ENCODE assay signal across 2 cellular contexts in genomic region chr9:95756101-95756500, GRCh38.
TF ChIP-seq lines count a peak whose summit lies in the region.

No MANE protein-coding gene starts in this region.

TF ChIP-seq in GM23338, 12 proteins besides CTCF, POLR2A, EP300 and RAD21 (continued from another document):
- TF ChIP-seq JUNB (IDR thresholded peaks at IDR 0.05; ENCODE audit: unreplicated experiment) (no peak), EZH2phosphoT487 (IDR thresholded peaks at IDR 0.05; ENCODE audit: unreplicated experiment) (no peak), ZNF331 (CRISPR knock-in tag; IDR thresholded peaks at IDR 0.05; ENCODE audit: low read depth) (no peak), ZNF462 (CRISPR knock-in tag; IDR thresholded peaks at IDR 0.05) (no peak)
- TF ChIP-seq, protein P1, sequence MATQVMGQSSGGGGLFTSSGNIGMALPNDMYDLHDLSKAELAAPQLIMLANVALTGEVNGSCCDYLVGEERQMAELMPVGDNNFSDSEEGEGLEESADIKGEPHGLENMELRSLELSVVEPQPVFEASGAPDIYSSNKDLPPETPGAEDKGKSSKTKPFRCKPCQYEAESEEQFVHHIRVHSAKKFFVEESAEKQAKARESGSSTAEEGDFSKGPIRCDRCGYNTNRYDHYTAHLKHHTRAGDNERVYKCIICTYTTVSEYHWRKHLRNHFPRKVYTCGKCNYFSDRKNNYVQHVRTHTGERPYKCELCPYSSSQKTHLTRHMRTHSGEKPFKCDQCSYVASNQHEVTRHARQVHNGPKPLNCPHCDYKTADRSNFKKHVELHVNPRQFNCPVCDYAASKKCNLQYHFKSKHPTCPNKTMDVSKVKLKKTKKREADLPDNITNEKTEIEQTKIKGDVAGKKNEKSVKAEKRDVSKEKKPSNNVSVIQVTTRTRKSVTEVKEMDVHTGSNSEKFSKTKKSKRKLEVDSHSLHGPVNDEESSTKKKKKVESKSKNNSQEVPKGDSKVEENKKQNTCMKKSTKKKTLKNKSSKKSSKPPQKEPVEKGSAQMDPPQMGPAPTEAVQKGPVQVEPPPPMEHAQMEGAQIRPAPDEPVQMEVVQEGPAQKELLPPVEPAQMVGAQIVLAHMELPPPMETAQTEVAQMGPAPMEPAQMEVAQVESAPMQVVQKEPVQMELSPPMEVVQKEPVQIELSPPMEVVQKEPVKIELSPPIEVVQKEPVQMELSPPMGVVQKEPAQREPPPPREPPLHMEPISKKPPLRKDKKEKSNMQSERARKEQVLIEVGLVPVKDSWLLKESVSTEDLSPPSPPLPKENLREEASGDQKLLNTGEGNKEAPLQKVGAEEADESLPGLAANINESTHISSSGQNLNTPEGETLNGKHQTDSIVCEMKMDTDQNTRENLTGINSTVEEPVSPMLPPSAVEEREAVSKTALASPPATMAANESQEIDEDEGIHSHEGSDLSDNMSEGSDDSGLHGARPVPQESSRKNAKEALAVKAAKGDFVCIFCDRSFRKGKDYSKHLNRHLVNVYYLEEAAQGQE (IDR thresholded peaks at IDR 0.05; ENCODE audit: unreplicated experiment) = no peak
TF ChIP-seq in GM23338: peak in this region for 0.

TF ChIP-seq in WTC11, 78 proteins besides CTCF, POLR2A, EP300 and RAD21:
- TF ChIP-seq, protein P2, sequence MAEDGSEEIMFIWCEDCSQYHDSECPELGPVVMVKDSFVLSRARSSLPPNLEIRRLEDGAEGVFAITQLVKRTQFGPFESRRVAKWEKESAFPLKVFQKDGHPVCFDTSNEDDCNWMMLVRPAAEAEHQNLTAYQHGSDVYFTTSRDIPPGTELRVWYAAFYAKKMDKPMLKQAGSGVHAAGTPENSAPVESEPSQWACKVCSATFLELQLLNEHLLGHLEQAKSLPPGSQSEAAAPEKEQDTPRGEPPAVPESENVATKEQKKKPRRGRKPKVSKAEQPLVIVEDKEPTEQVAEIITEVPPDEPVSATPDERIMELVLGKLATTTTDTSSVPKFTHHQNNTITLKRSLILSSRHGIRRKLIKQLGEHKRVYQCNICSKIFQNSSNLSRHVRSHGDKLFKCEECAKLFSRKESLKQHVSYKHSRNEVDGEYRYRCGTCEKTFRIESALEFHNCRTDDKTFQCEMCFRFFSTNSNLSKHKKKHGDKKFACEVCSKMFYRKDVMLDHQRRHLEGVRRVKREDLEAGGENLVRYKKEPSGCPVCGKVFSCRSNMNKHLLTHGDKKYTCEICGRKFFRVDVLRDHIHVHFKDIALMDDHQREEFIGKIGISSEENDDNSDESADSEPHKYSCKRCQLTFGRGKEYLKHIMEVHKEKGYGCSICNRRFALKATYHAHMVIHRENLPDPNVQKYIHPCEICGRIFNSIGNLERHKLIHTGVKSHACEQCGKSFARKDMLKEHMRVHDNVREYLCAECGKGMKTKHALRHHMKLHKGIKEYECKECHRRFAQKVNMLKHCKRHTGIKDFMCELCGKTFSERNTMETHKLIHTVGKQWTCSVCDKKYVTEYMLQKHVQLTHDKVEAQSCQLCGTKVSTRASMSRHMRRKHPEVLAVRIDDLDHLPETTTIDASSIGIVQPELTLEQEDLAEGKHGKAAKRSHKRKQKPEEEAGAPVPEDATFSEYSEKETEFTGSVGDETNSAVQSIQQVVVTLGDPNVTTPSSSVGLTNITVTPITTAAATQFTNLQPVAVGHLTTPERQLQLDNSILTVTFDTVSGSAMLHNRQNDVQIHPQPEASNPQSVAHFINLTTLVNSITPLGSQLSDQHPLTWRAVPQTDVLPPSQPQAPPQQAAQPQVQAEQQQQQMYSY (CRISPR knock-in tag; IDR thresholded peaks at IDR 0.05) = no peak
- no peak for TF ChIP-seq GABPB1 (CRISPR knock-in tag; IDR thresholded peaks at IDR 0.05)
- TF ChIP-seq ZBTB21 (CRISPR knock-in tag; IDR thresholded peaks at IDR 0.05; ENCODE audit: borderline replicate concordance) = no peak
- TF ChIP-seq GRHL2 (CRISPR knock-in tag; IDR thresholded peaks at IDR 0.05; ENCODE audit: insufficient replicate concordance, severe bottlenecking) = no peak
